Comparison of ENCODE assay signal across 9 cellular contexts in the genomic region with DNA sequence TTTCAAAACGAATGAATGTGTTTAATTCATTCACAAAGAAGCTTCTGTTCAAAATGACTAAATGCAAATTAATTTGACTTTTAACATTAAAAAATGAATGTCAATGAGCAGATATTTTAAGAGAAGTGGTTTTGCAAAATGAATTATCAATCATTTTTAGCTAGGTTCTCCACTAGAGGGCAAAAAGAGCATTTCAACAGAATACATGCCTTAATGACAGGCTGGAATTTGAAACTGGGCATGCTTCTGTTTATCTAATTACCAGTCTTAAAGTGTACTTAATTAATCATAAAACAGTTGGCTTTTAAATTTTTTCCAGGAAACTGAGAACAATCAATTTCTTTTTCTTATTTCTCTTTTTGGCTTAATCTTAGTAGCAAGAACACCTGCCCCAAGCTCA.
DNase-seq lines count a peak whose midpoint lies in the region; ATAC-seq, FAIRE-seq and TF ChIP-seq lines count a peak whose summit lies in the region.
"Had no signal": no experiment of that assay in that cellular context is flagged by ENCODE, and none has a peak within 500 bp of the region (broad histone marks: within the 10 kb centered on the region; RNA-seq: fewer than 3 reads in every experiment).

No MANE protein-coding gene starts in this region.

- TF ChIP-seq EP300 in HepG2 (IDR thresholded peaks at IDR 0.05; ENCODE audit: low read depth in 2 of 2, low read length in 2 of 2) (no peak), HepG2 (CRISPR knock-in tag; IDR thresholded peaks at IDR 0.05; ENCODE audit: borderline replicate concordance) (no peak)

- 13% methylated on average over 1 of the region's 1 CpG for WGBS in HepG2 (ENCODE audit: low lambda C conversion rate)

- intact Hi-C loops in CD14-positive monocyte (cut with micrococcal nuclease) = no loop called here
- intact Hi-C loops in HepG2 (cut with micrococcal nuclease; ENCODE audit: unreplicated experiment) = loop anchor here (1.0 to 5.0 kb wide), 3 partner anchors 82 to 258 kb away; no protein-coding TSS in a partner anchor
- intact Hi-C loops in activated CD4-positive, alpha-beta T cell treated with anti-CD3 and anti-CD28 coated beads for 36 hours (cut with DNase I, micrococcal nuclease) = no loop called here

- H3K4me3 ChIP-seq in WI38 (ENCODE audit: low read depth, low read length) = no peak overlapping the region
- no peak overlapping the region for H3K4me3 ChIP-seq in HepG2 (replicated peaks in 1 of 3; ENCODE audit: insufficient read depth in 1 of 3, low read depth in 2 of 3, low read length in 3 of 3)
- H3K4me3 ChIP-seq: HAP-1 had no signal

- no peaks in the 10 kb centered on the region for H4K20me1 ChIP-seq in HepG2 (ENCODE audit: insufficient read depth, low read length)

- no peak for FAIRE-seq in HepG2 (lab: Jason Lieb, UNC)

- H3K4me1 Mint-ChIP-seq in CD14-positive monocyte = no peaks in the 10 kb centered on the region
- no peaks in the 10 kb centered on the region for H3K4me1 Mint-ChIP-seq in activated CD4-positive, alpha-beta T cell treated with anti-CD3 and anti-CD28 coated beads for 36 hours

- H3K9me3 ChIP-seq in HepG2 (ENCODE audit: low read length) = no peaks in the 10 kb centered on the region
- H3K9me3 ChIP-seq: HAP-1 had no signal

- no peaks in the 10 kb centered on the region for H3K4me1 ChIP-seq in HepG2 (ENCODE audit: insufficient read depth, low read length)
- H3K4me1 ChIP-seq: HAP-1 had no signal

- H3K9ac ChIP-seq in HepG2 (ENCODE audit: insufficient read depth, low read depth, low read length) = no peak overlapping the region

- H3K36me3 Mint-ChIP-seq in CD14-positive monocyte = no peaks in the 10 kb centered on the region
- H3K36me3 Mint-ChIP-seq in activated CD4-positive, alpha-beta T cell treated with anti-CD3 and anti-CD28 coated beads for 36 hours (ENCODE audit: low read depth) = no peaks in the 10 kb centered on the region

- ATAC-seq in HG02852 (IDR thresholded peaks at IDR 0.05; ENCODE audit: unreplicated experiment) (peak; percentile 46), HepG2 (no peak), HG02678 (IDR thresholded peaks at IDR 0.05; ENCODE audit: unreplicated experiment) (no peak), GM19023 (IDR thresholded peaks at IDR 0.05; ENCODE audit: unreplicated experiment) (no peak), HG03139 (IDR thresholded peaks at IDR 0.05; ENCODE audit: unreplicated experiment) (no peak)
- ATAC-seq in activated CD4-positive, alpha-beta T cell treated with anti-CD3 and anti-CD28 coated beads for 36 hours = no peak

- TF ChIP-seq CTCF in CD14-positive monocyte (IDR thresholded peaks at IDR 0.05) (peak; percentile 41), WI38 (IDR thresholded peaks at IDR 0.05; ENCODE audit: low read depth, low read length) (peak; percentile 21; the same call in 1 of the 2 replicates), HepG2 (CRISPR knock-in tag; IDR thresholded peaks at IDR 0.05) (peak; percentile 25; the same call in 1 of the 2 replicates)

- in situ Hi-C loops in HepG2 (cut with HindIII; ENCODE audit: extremely low pct_ligation_motif_present, low pct_unique_long_range_greater_than_20kb) = no loop called here

- H3K36me3 ChIP-seq in HepG2 (replicated peaks in 1 of 2; ENCODE audit: control insufficient read depth in 1 of 2, insufficient read depth in 2 of 2, low read length in 2 of 2) = no peaks in the 10 kb centered on the region
- H3K36me3 ChIP-seq: HAP-1 had no signal

- DNase-seq in CD14-positive monocyte (ENCODE audit: low spot score) (no peak), HepG2 (ENCODE audit: low spot score) (peak; percentile 18)
- no peak for DNase-seq in activated CD4-positive, alpha-beta T cell treated with anti-CD3 and anti-CD28 coated beads for 36 hours

- no peaks in the 10 kb centered on the region for H3K79me2 ChIP-seq in HepG2 (ENCODE audit: insufficient read depth, low read length)

- CTCF ChIA-PET in HepG2 (lab: Yijun Ruan, JAX; ENCODE audit: low intra/inter-chr PET ratio, low total read pairs) = no interaction called here
- CTCF ChIA-PET in activated CD4-positive, alpha-beta T cell treated with anti-CD3 and anti-CD28 coated beads for 36 hours (lab: Charles Lee) = interaction anchor here (0.8 kb wide), 1 partner anchor 43 kb away, joined by 3 read pairs; no protein-coding TSS in a partner anchor

- H3K4me2 ChIP-seq in HepG2 (ENCODE audit: low read depth, low read length) = no peak overlapping the region

- H3K27me3 Mint-ChIP-seq in CD14-positive monocyte (ENCODE audit: low read depth in 3 of 3) = peaks cover 0 to 4% (median 0%) of the 10 kb centered on the region in 3 donors
- H3K27me3 Mint-ChIP-seq in activated CD4-positive, alpha-beta T cell treated with anti-CD3 and anti-CD28 coated beads for 36 hours = no peaks in the 10 kb centered on the region

- H3K27ac Mint-ChIP-seq in CD14-positive monocyte = no peak overlapping the region
- no peak overlapping the region for H3K27ac Mint-ChIP-seq in activated CD4-positive, alpha-beta T cell treated with anti-CD3 and anti-CD28 coated beads for 36 hours

- no peak overlapping the region for H3K27ac ChIP-seq in HepG2 (ENCODE audit: extremely low read length, insufficient read depth, low read length)

- no peaks in the 10 kb centered on the region for H3K9me3 Mint-ChIP-seq in CD14-positive monocyte
- H3K9me3 Mint-ChIP-seq in activated CD4-positive, alpha-beta T cell treated with anti-CD3 and anti-CD28 coated beads for 36 hours (ENCODE audit: low read depth) = no peaks in the 10 kb centered on the region

- no peak for TF ChIP-seq RAD21 in HepG2 (CRISPR knock-in tag; IDR thresholded peaks at IDR 0.05)

- no TSS peak for BruUV-seq in HepG2 (replicated peaks; lab: Mats Ljungman, UMichigan)

- H3K27me3 ChIP-seq in HepG2 (ENCODE audit: control insufficient read depth in 1 of 2, insufficient read depth in 2 of 2, low read length in 2 of 2) = no peaks in the 10 kb centered on the region

- no peak for TF ChIP-seq POLR2A in HepG2 (IDR thresholded peaks at IDR 0.05; ENCODE audit: insufficient read depth in 1 of 2, low read depth in 2 of 2, low read length in 2 of 2)

- POLR2A ChIA-PET in HepG2 (lab: Yijun Ruan, JAX) = interaction anchor here (0.9 kb wide), 1 partner anchor 146 kb away, joined by 3 read pairs; no protein-coding TSS in a partner anchor
- POLR2A ChIA-PET in activated CD4-positive, alpha-beta T cell treated with anti-CD3 and anti-CD28 coated beads for 36 hours (lab: Charles Lee) = no interaction called here

- no peak overlapping the region for H2AFZ ChIP-seq in HepG2 (ENCODE audit: low read length)

- no peak overlapping the region for H3K4me3 Mint-ChIP-seq in CD14-positive monocyte
- no peak overlapping the region for H3K4me3 Mint-ChIP-seq in activated CD4-positive, alpha-beta T cell treated with anti-CD3 and anti-CD28 coated beads for 36 hours

TF ChIP-seq in HepG2, 621 proteins besides CTCF, POLR2A, EP300 and RAD21 (continues in another document):
- TF ChIP-seq KAT8 (CRISPR knock-in tag; IDR thresholded peaks at IDR 0.05) (no peak), KDM5B (CRISPR knock-in tag; IDR thresholded peaks at IDR 0.05; ENCODE audit: borderline replicate concordance) (no peak), STAG1 (CRISPR knock-in tag; IDR thresholded peaks at IDR 0.05) (peak; percentile 49), ZNF292 (CRISPR knock-in tag; IDR thresholded peaks at IDR 0.05; ENCODE audit: borderline replicate concordance, low read depth) (no peak), TCF12 (IDR thresholded peaks at IDR 0.05) (no peak), TCF12 (CRISPR knock-in tag; IDR thresholded peaks at IDR 0.05) (no peak), ELF3 (CRISPR knock-in tag; IDR thresholded peaks at IDR 0.05) (no peak), HNRNPLL (IDR thresholded peaks at IDR 0.05; ENCODE audit: low read depth, low read length, poor library complexity, severe bottlenecking) (no peak), SMC3 (IDR thresholded peaks at IDR 0.05; ENCODE audit: low read length) (peak; percentile 29; the same call in 1 of the 2 replicates), HMGXB3 (CRISPR knock-in tag; IDR thresholded peaks at IDR 0.05; ENCODE audit: borderline replicate concordance) (no peak)
